In genomic region chr18:79915161-79916127, GRCh38 we compare ENCODE assay signal across 19 cellular contexts. TPM values are rescaled to one million over a fixed set of nuclear protein-coding genes. Genes with fewer than 3 reads are reported as not detected.
A peak's percentile ranks its signal among the peaks of the same experiment; 100 is the strongest.
DNase-seq lines count a peak whose midpoint lies in the region; ATAC-seq and TF ChIP-seq lines count a peak whose summit lies in the region.
"Had no signal": no experiment of that assay in that cellular context is flagged by ENCODE, and none has a peak within 500 bp of the region (broad histone marks: within the 10 kb centered on the region; RNA-seq: fewer than 3 reads in every experiment).

No MANE protein-coding gene starts in this region.

- intact Hi-C loops in mucosa of descending colon (cut with DNase I, micrococcal nuclease), result no loop called here

- H3F3A ChIP-seq in GM23338 (replicated peaks; ENCODE audit: low read depth), result no peaks in the 10 kb centered on the region

- peaks cover 3% of the 10 kb centered on the region; the same call in 2 of the 3 replicates for H3K36me3 Mint-ChIP-seq in GM23338 (ENCODE audit: low read depth)
- peaks cover 56% of the 10 kb centered on the region for H3K36me3 Mint-ChIP-seq in effector memory CD8-positive, alpha-beta T cell (ENCODE audit: insufficient read depth)
- H3K36me3 Mint-ChIP-seq in activated T-cell treated with anti-CD3 and anti-CD28 coated beads, Interleukin-2, amount 50 U/mL, for 72 hours (ENCODE audit: insufficient read depth in 2 of 2), result peaks cover 11 to 15% of the 10 kb centered on the region in 2 donors

- H3K4me1 Mint-ChIP-seq in GM23338, result peaks cover 17% of the 10 kb centered on the region
- H3K4me1 Mint-ChIP-seq in effector memory CD8-positive, alpha-beta T cell (ENCODE audit: low read depth in 2 of 2), result peaks cover 9 to 22% of the 10 kb centered on the region in 2 donors
- H3K4me1 Mint-ChIP-seq in activated T-cell treated with anti-CD3 and anti-CD28 coated beads, Interleukin-2, amount 50 U/mL, for 72 hours (ENCODE audit: low read depth), result peaks cover 22% of the 10 kb centered on the region

- H3K4me3 ChIP-seq in GM23338, result no peak overlapping the region
- H3K4me3 ChIP-seq in mucosa of descending colon, result no peak overlapping the region
- H3K4me3 ChIP-seq: smooth muscle cell had no signal

- peaks cover 16% of the 10 kb centered on the region for H3K27me3 Mint-ChIP-seq in GM23338 (ENCODE audit: insufficient read depth, low read depth, poor library complexity)
- H3K27me3 Mint-ChIP-seq in effector memory CD8-positive, alpha-beta T cell, result no peaks in the 10 kb centered on the region
- no peaks in the 10 kb centered on the region for H3K27me3 Mint-ChIP-seq in activated T-cell treated with anti-CD3 and anti-CD28 coated beads, Interleukin-2, amount 50 U/mL, for 72 hours (ENCODE audit: low read depth)
- H3K27me3 Mint-ChIP-seq: T-cell had no signal

- H3K27me3 ChIP-seq in GM23338 (ENCODE audit: insufficient read depth), result no peaks in the 10 kb centered on the region

- no peak overlapping the region for H3K27ac Mint-ChIP-seq in GM23338
- peak overlapping the region; percentile 64 to 91 for H3K27ac Mint-ChIP-seq in effector memory CD8-positive, alpha-beta T cell
- H3K27ac Mint-ChIP-seq in activated T-cell treated with anti-CD3 and anti-CD28 coated beads, Interleukin-2, amount 50 U/mL, for 72 hours, result no peak overlapping the region
- H3K27ac Mint-ChIP-seq: activated T-helper 1 cell treated with anti-CD3 and anti-CD28 coated beads, Interleukin-12 subunit alpha, Interleukin-12 subunit beta, Interleukin-2, Interleukin-4 antibody, amounts not matched to agents 30 ng/mL and 10 ng/mL and 1 ng/mL, durations not matched to agents 14 hours and 24 hours and 36 hours had no signal

- H3K9me3 Mint-ChIP-seq in GM23338, result peaks cover 9% of the 10 kb centered on the region
- no peaks in the 10 kb centered on the region for H3K9me3 Mint-ChIP-seq in effector memory CD8-positive, alpha-beta T cell
- no peaks in the 10 kb centered on the region for H3K9me3 Mint-ChIP-seq in activated T-cell treated with anti-CD3 and anti-CD28 coated beads, Interleukin-2, amount 50 U/mL, for 72 hours
- H3K9me3 Mint-ChIP-seq: T-cell had no signal

- peak; percentile 37 for ATAC-seq in GM23338
- ATAC-seq in effector memory CD8-positive, alpha-beta T cell (replicated peaks), result no peak
- no peak for ATAC-seq in mucosa of descending colon
- ATAC-seq in GM18909 (IDR thresholded peaks at IDR 0.05; ENCODE audit: poor library complexity, unreplicated experiment), result no peak
- ATAC-seq in HG02870 (IDR thresholded peaks at IDR 0.05; ENCODE audit: unreplicated experiment), result no peak
- ATAC-seq in activated T-cell treated with anti-CD3 and anti-CD28 coated beads, Interleukin-2, amount 50 U/mL, for 72 hours (replicated peaks in 1 of 2), result no peak

- no peaks in the 10 kb centered on the region for H3K4me1 ChIP-seq in GM23338 (ENCODE audit: insufficient read depth)
- no peaks in the 10 kb centered on the region for H3K4me1 ChIP-seq in mucosa of descending colon (ENCODE audit: low read depth)

- H2AFZ ChIP-seq in GM23338, result no peak overlapping the region

- H3K4me2 ChIP-seq in GM23338, result no peak overlapping the region
- H3K4me2 ChIP-seq: smooth muscle cell had no signal

- DNase-seq in Ammon's horn (ENCODE audit: low spot score) (peak; percentile 8), GM23338 (ENCODE audit: low spot score) (peak; percentile 55), mucosa of descending colon (peak in 2 of 3 donors; percentile 1 to 13), kidney tubule cell (ENCODE audit: low spot score) (no peak)
- DNase-seq in effector memory CD8-positive, alpha-beta T cell, result no peak
- no peak for DNase-seq in activated T-cell treated with anti-CD3 and anti-CD28 coated beads, Interleukin-2, amount 50 U/mL, for 72 hours
- DNase-seq: AML-193, Kasumi-1, mesenchymal stem cell, NCI-H1436, NCI-H345, occipital lobe, T-cell had no signal

- H3K36me3 ChIP-seq in GM23338 (ENCODE audit: insufficient read depth), result no peaks in the 10 kb centered on the region
- H3K36me3 ChIP-seq in mucosa of descending colon (ENCODE audit: low read depth), result peaks cover 7% of the 10 kb centered on the region

- TF ChIP-seq CTCF in GM23338 (conservative IDR thresholded peaks at IDR 0.05; ENCODE audit: low read depth in 2 of 2) (no peak), mucosa of descending colon (IDR thresholded peaks at IDR 0.05) (no peak)

- no peaks in the 10 kb centered on the region for H3K9me2 ChIP-seq in GM23338 (ENCODE audit: insufficient read depth)

- no peaks in the 10 kb centered on the region for H3K9me3 ChIP-seq in mucosa of descending colon

- no peaks in the 10 kb centered on the region for H3K79me2 ChIP-seq in GM23338 (replicated peaks; ENCODE audit: insufficient read depth)

- no peaks in the 10 kb centered on the region for H4K20me1 ChIP-seq in GM23338 (replicated peaks; ENCODE audit: insufficient read depth)

- no peak overlapping the region for H3K27ac ChIP-seq in GM23338 (ENCODE audit: low read depth)
- H3K27ac ChIP-seq: HL-60 had no signal

- no peak overlapping the region for H3K4me3 Mint-ChIP-seq in GM23338
- H3K4me3 Mint-ChIP-seq in effector memory CD8-positive, alpha-beta T cell, result peak overlapping the region in 1 of 2 donors; percentile 42
- no peak overlapping the region for H3K4me3 Mint-ChIP-seq in activated T-cell treated with anti-CD3 and anti-CD28 coated beads, Interleukin-2, amount 50 U/mL, for 72 hours
- H3K4me3 Mint-ChIP-seq: activated T-helper 1 cell treated with anti-CD3 and anti-CD28 coated beads, Interleukin-12 subunit alpha, Interleukin-12 subunit beta, Interleukin-2, Interleukin-4 antibody, amounts not matched to agents 30 ng/mL and 10 ng/mL and 1 ng/mL, durations not matched to agents 14 hours and 24 hours and 36 hours had no signal

TF ChIP-seq in GM23338, 12 proteins besides CTCF, POLR2A, EP300 and RAD21 (continues in another document):
- TF ChIP-seq JUNB (IDR thresholded peaks at IDR 0.05; ENCODE audit: unreplicated experiment) (no peak), ZNF331 (CRISPR knock-in tag; IDR thresholded peaks at IDR 0.05; ENCODE audit: low read depth) (no peak), ETS1 (IDR thresholded peaks at IDR 0.05) (no peak), CREB1 (CRISPR knock-in tag; IDR thresholded peaks at IDR 0.05; ENCODE audit: low read depth) (no peak)

RNA-seq across cellular contexts. Expression of gene SLC66A2, which starts 36.0 kb away (rescaled TPM):
- total RNA-seq in GM23338 (2014; rRNA removed; shearing (Covaris generic)), result 10.9 and 18.1 TPM in 2 replicates
- polyA plus RNA-seq in GM23338 (2016; fragmentation: Nextera tagmentation; extraction: Ambion mirVana), result 4.0 and 5.4 TPM in 2 replicates
- total RNA-seq in mucosa of descending colon, result 10 to 100 TPM; 54.5 to 90.1 (median 68.6) TPM
- 10 to 100 TPM; 35.1 to 40.1 TPM for total RNA-seq in activated T-cell treated with anti-CD3 and anti-CD28 coated beads, Interleukin-2, amount 50 U/mL, for 72 hours

RNA-seq across cellular contexts. Expression of gene HSBP1L1, which starts 49.0 kb away (rescaled TPM):
- 1.8 TPM in 1 of 2 replicates, not detected in the other for total RNA-seq in GM23338 (2014; rRNA removed; shearing (Covaris generic))
- polyA plus RNA-seq in GM23338 (2016; fragmentation: Nextera tagmentation; extraction: Ambion mirVana), result 2.3 and 3.7 TPM in 2 replicates
- 10 to 100 TPM; 33.8 to 73.7 (median 68.4) TPM for total RNA-seq in mucosa of descending colon
- 10 to 100 TPM; 11.2 to 11.8 TPM for total RNA-seq in activated T-cell treated with anti-CD3 and anti-CD28 coated beads, Interleukin-2, amount 50 U/mL, for 72 hours
- total RNA-seq: OCI-LY7 had no signal

Comparison
In these comparisons a context has a peak if more than half of its experiments do, and no peak if none do; other contexts are left out.
1. DNase-seq: peak in Ammon's horn (single experiment), GM23338 (single experiment) and mucosa of descending colon (2 of 3); none in effector memory CD8-positive, alpha-beta T cell (0 of 3), activated T-cell treated with anti-CD3 and anti-CD28 coated beads, Interleukin-2, amount 50 U/mL, for 72 hours (0 of 2) and kidney tubule cell (single experiment).
2. H3K27ac Mint-ChIP-seq: peak in effector memory CD8-positive, alpha-beta T cell (2 of 2); none in GM23338 (single experiment) and activated T-cell treated with anti-CD3 and anti-CD28 coated beads, Interleukin-2, amount 50 U/mL, for 72 hours (single experiment).